16 cellular contexts compared by ENCODE assay signal in genomic region chr12:120447992-120448391, GRCh38. TPM values are rescaled to one million over a fixed set of nuclear protein-coding genes. Genes with fewer than 3 reads are reported as not detected.
A peak's percentile ranks its signal among the peaks of the same experiment; 100 is the strongest.
DNase-seq lines count a peak whose midpoint lies in the region; ATAC-seq and TF ChIP-seq lines count a peak whose summit lies in the region.
"Had no signal": no experiment of that assay in that cellular context is flagged by ENCODE, and none has a peak within 500 bp of the region (broad histone marks: within the 10 kb centered on the region; RNA-seq: fewer than 3 reads in every experiment).

No MANE protein-coding gene starts in this region.

- DNase-seq in CD4-positive, alpha-beta memory T cell: no peak
- no peak for DNase-seq in natural killer cell treated with Interleukin-12 subunit alpha and Interleukin-12 subunit beta and Interleukin-15 and Interleukin-18, amount 100 ng/mL, for 72 hours (ENCODE audit: low spot score)
- DNase-seq in prostate gland (ENCODE audit: low spot score): no peak
- DNase-seq in DMS114 treated with DMSO at 0.1 percent for 48 hours (lab: John Stamatoyannopoulos, UW; ENCODE audit: unreplicated experiment): no peak
- no peak for DNase-seq in NCI-H1694 treated with DMSO at 0.1 percent for 48 hours (lab: John Stamatoyannopoulos, UW)
- DNase-seq in effector CD8-positive, alpha-beta T cell (lab: John Stamatoyannopoulos, UW): no peak
- DNase-seq: activated CD4-positive, alpha-beta T cell treated with anti-CD3 and anti-CD28 coated beads, Interleukin-2, amount 50 U/mL, for 48 hours; heart left ventricle; left ventricle myocardium superior; NCI-H1694; NCI-H69; stimulated activated CD4-positive, alpha-beta T cell treated with anti-CD3 and anti-CD28 coated beads, Interleukin-2, amount 100 ng/mL, for 48 hours; stomach had no signal

- no peak overlapping the region for H3K4me3 ChIP-seq in CD4-positive, alpha-beta memory T cell (ENCODE audit: low read length in 2 of 2)
- H3K4me3 ChIP-seq in HEK293 (ENCODE audit: low read depth, low read length) (no peak overlapping the region), prostate gland (no peak overlapping the region)

- 93% methylated on average over 4 of the region's 4 CpGs for WGBS in prostate gland

- POLR2A ChIA-PET in CD4-positive, alpha-beta memory T cell (lab: Charles Lee; ENCODE audit: partially characterized antibody): interaction anchor here (1.2 to 2.1 kb wide), 3 partner anchors 8 to 156 kb away, joined by 3 to 8 read pairs (median 5); partner anchors contain the start of gene RNU4-2
- POLR2A ChIA-PET in HEK293 (lab: Yijun Ruan, JAX): interaction anchor here (0.7 to 2.5 kb wide), 2 partner anchors 12 to 1053 kb away, joined by 3 to 7 read pairs; no protein-coding TSS in a partner anchor

- CTCF ChIA-PET in CD4-positive, alpha-beta memory T cell (lab: Charles Lee; ENCODE audit: partially characterized antibody): interaction anchor here (1.8 to 19.4 kb wide), 2 partner anchors 11 to 21 kb away, joined by 5 to 187 read pairs; partner anchors contain the start of gene SRSF9
- CTCF ChIA-PET in HEK293 (lab: Yijun Ruan, JAX): interaction anchor here (0.6 to 0.9 kb wide), 2 partner anchors 18 to 655 kb away, joined by 4 to 6 read pairs; no protein-coding TSS in a partner anchor

- H3K4me1 Mint-ChIP-seq in CD4-positive, alpha-beta memory T cell: peaks cover 14 to 42% (median 22%) of the 10 kb centered on the region in 4 donors
- peaks cover 7% of the 10 kb centered on the region for H3K4me1 Mint-ChIP-seq in activated T-helper 17 cell treated with anti-CD3 and anti-CD28 coated beads, Interleukin-2, amount 50 U/mL, for 72 hours
- peaks cover 27 to 31% of the 10 kb centered on the region in 2 donors for H3K4me1 Mint-ChIP-seq in natural killer cell treated with Interleukin-12 subunit alpha and Interleukin-12 subunit beta and Interleukin-15 and Interleukin-18, amount 100 ng/mL, for 72 hours (ENCODE audit: low read depth in 2 of 2)

- peaks cover 15% of the 10 kb centered on the region for H3K36me3 ChIP-seq in CD4-positive, alpha-beta memory T cell (ENCODE audit: insufficient read depth, low read length)
- H3K36me3 ChIP-seq in HEK293 (ENCODE audit: control insufficient read depth in 2 of 2, insufficient read depth in 1 of 2, low read length in 2 of 2): peaks cover 57 to 61% of the 10 kb centered on the region in 2 experiments
- no peaks in the 10 kb centered on the region for H3K36me3 ChIP-seq in prostate gland

- no peaks in the 10 kb centered on the region for H3K9me3 ChIP-seq in CD4-positive, alpha-beta memory T cell (ENCODE audit: control insufficient read depth in 1 of 2, low read length in 2 of 2)
- H3K9me3 ChIP-seq in HEK293 (ENCODE audit: control insufficient read depth, insufficient read depth, low read depth, low read length): no peaks in the 10 kb centered on the region
- no peaks in the 10 kb centered on the region for H3K9me3 ChIP-seq in prostate gland
- H3K9me3 ChIP-seq: heart left ventricle, stomach had no signal

- TF ChIP-seq CTCF in HEK293 (tag by site-specific recombination; IDR thresholded peaks at IDR 0.05) (no peak), prostate gland (IDR thresholded peaks at IDR 0.05) (no peak)

- H3K27me3 ChIP-seq in CD4-positive, alpha-beta memory T cell (ENCODE audit: insufficient read depth, low read length): no peaks in the 10 kb centered on the region
- H3K27me3 ChIP-seq in prostate gland (replicated peaks; ENCODE audit: insufficient read depth): no peaks in the 10 kb centered on the region
- H3K27me3 ChIP-seq: heart left ventricle, stomach had no signal

- no peaks in the 10 kb centered on the region for H3K27me3 Mint-ChIP-seq in CD4-positive, alpha-beta memory T cell
- H3K27me3 Mint-ChIP-seq in activated T-helper 17 cell treated with anti-CD3 and anti-CD28 coated beads, Interleukin-2, amount 50 U/mL, for 72 hours: no peaks in the 10 kb centered on the region
- H3K27me3 Mint-ChIP-seq in natural killer cell treated with Interleukin-12 subunit alpha and Interleukin-12 subunit beta and Interleukin-15 and Interleukin-18, amount 100 ng/mL, for 72 hours: no peaks in the 10 kb centered on the region

- H3K27ac Mint-ChIP-seq in CD4-positive, alpha-beta memory T cell: peak overlapping the region; percentile 37 to 99 (median 64)
- peak overlapping the region; percentile 99 for H3K27ac Mint-ChIP-seq in activated T-helper 17 cell treated with anti-CD3 and anti-CD28 coated beads, Interleukin-2, amount 50 U/mL, for 72 hours
- H3K27ac Mint-ChIP-seq in natural killer cell treated with Interleukin-12 subunit alpha and Interleukin-12 subunit beta and Interleukin-15 and Interleukin-18, amount 100 ng/mL, for 72 hours: peak overlapping the region in 1 of 2 donors; percentile 95

- H3K4me3 Mint-ChIP-seq in CD4-positive, alpha-beta memory T cell: peak overlapping the region; percentile 46 to 99 (median 98)
- peak overlapping the region; percentile 99 for H3K4me3 Mint-ChIP-seq in activated T-helper 17 cell treated with anti-CD3 and anti-CD28 coated beads, Interleukin-2, amount 50 U/mL, for 72 hours
- peak overlapping the region; percentile 96 for H3K4me3 Mint-ChIP-seq in natural killer cell treated with Interleukin-12 subunit alpha and Interleukin-12 subunit beta and Interleukin-15 and Interleukin-18, amount 100 ng/mL, for 72 hours

- H3K36me3 Mint-ChIP-seq in CD4-positive, alpha-beta memory T cell: peaks cover 6 to 38% of the 10 kb centered on the region in 2 donors
- peaks cover 86% of the 10 kb centered on the region for H3K36me3 Mint-ChIP-seq in activated T-helper 17 cell treated with anti-CD3 and anti-CD28 coated beads, Interleukin-2, amount 50 U/mL, for 72 hours (ENCODE audit: low read depth)
- H3K36me3 Mint-ChIP-seq in natural killer cell treated with Interleukin-12 subunit alpha and Interleukin-12 subunit beta and Interleukin-15 and Interleukin-18, amount 100 ng/mL, for 72 hours: peaks cover 11% of the 10 kb centered on the region

- peaks cover 26% of the 10 kb centered on the region for H3K4me1 ChIP-seq in CD4-positive, alpha-beta memory T cell (ENCODE audit: insufficient read depth, low read length)
- H3K4me1 ChIP-seq in HEK293 (ENCODE audit: control insufficient read depth, insufficient read depth, low read length) (peaks cover 4% of the 10 kb centered on the region; the same call in 1 of the 2 replicates), prostate gland (replicated peaks) (peaks cover 6% of the 10 kb centered on the region)

- ATAC-seq in activated T-helper 17 cell treated with anti-CD3 and anti-CD28 coated beads, Interleukin-2, amount 50 U/mL, for 72 hours (replicated peaks): no peak
- no peak for ATAC-seq in natural killer cell treated with Interleukin-12 subunit alpha and Interleukin-12 subunit beta and Interleukin-15 and Interleukin-18, amount 100 ng/mL, for 72 hours
- ATAC-seq: heart left ventricle, left ventricle myocardium superior had no signal

- no peak overlapping the region for H3K27ac ChIP-seq in CD4-positive, alpha-beta memory T cell (ENCODE audit: low read depth, low read length)
- H3K27ac ChIP-seq in HEK293 (ENCODE audit: extremely low read depth, low read depth, low read length) (no peak overlapping the region), prostate gland (no peak overlapping the region)
- H3K27ac ChIP-seq: heart left ventricle, parathyroid adenoma had no signal

- intact Hi-C loops in CD4-positive, alpha-beta memory T cell (cut with micrococcal nuclease): loop anchor here (2.0 kb wide), 1 partner anchor 21 kb away; the partner anchor contains the start of gene SRSF9
- intact Hi-C loops in prostate gland (cut with DNase I): loop anchor here (10.0 kb wide), 1 partner anchor 197 kb away; the partner anchor contains the start of gene CABP1

- H3K9me3 Mint-ChIP-seq in CD4-positive, alpha-beta memory T cell: peaks cover 0 to 6% (median 0%) of the 10 kb centered on the region in 8 donors
- no peaks in the 10 kb centered on the region for H3K9me3 Mint-ChIP-seq in activated T-helper 17 cell treated with anti-CD3 and anti-CD28 coated beads, Interleukin-2, amount 50 U/mL, for 72 hours
- no peaks in the 10 kb centered on the region for H3K9me3 Mint-ChIP-seq in natural killer cell treated with Interleukin-12 subunit alpha and Interleukin-12 subunit beta and Interleukin-15 and Interleukin-18, amount 100 ng/mL, for 72 hours

- no peak for TF ChIP-seq POLR2A in prostate gland (IDR thresholded peaks at IDR 0.05)

RNA-seq across cellular contexts. Expression of gene GATC, which starts 1.7 kb away (rescaled TPM):
- 10 to 100 TPM; 30.2 to 31.9 TPM for total RNA-seq in CD4-positive, alpha-beta memory T cell
- polyA plus RNA-seq in CD4-positive, alpha-beta memory T cell: 10 to 100 TPM in 1 of 2 donors, 1 to 10 TPM in 1; 9.3 to 21.2 TPM
- total RNA-seq in activated T-helper 17 cell treated with anti-CD3 and anti-CD28 coated beads, Interleukin-2, amount 50 U/mL, for 72 hours: 10 to 100 TPM; 33.2 to 41.3 TPM
- total RNA-seq in natural killer cell treated with Interleukin-12 subunit alpha and Interleukin-12 subunit beta and Interleukin-15 and Interleukin-18, amount 100 ng/mL, for 72 hours: 10 to 100 TPM; 28.2 to 31.8 TPM
- 10 to 100 TPM; 19.3 to 30.1 TPM for total RNA-seq in prostate gland

RNA-seq across cellular contexts. Expression of gene TRIAP1, which starts 1.8 kb away (rescaled TPM):
- total RNA-seq in CD4-positive, alpha-beta memory T cell: 10 to 100 TPM; 17.3 to 22.8 TPM
- polyA plus RNA-seq in CD4-positive, alpha-beta memory T cell: 10 to 100 TPM; 46.2 to 65.0 TPM
- 10 to 100 TPM; 31.8 to 58.6 TPM for total RNA-seq in activated T-helper 17 cell treated with anti-CD3 and anti-CD28 coated beads, Interleukin-2, amount 50 U/mL, for 72 hours
- 10 to 100 TPM; 28.9 to 36.2 TPM for total RNA-seq in natural killer cell treated with Interleukin-12 subunit alpha and Interleukin-12 subunit beta and Interleukin-15 and Interleukin-18, amount 100 ng/mL, for 72 hours
- 10 to 100 TPM; 15.7 to 21.9 TPM for total RNA-seq in prostate gland

RNA-seq across cellular contexts. Expression of gene COX6A1, which starts 10.1 kb away (rescaled TPM):
- total RNA-seq in CD4-positive, alpha-beta memory T cell: 100 to 1,000 TPM; 144 to 158 TPM
- 1,000 to 10,000 TPM in 1 of 2 donors, 100 to 1,000 TPM in 1; 828 to 1,220 TPM for polyA plus RNA-seq in CD4-positive, alpha-beta memory T cell
- 100 to 1,000 TPM; 291 to 437 TPM for total RNA-seq in activated T-helper 17 cell treated with anti-CD3 and anti-CD28 coated beads, Interleukin-2, amount 50 U/mL, for 72 hours
- 100 to 1,000 TPM; 320 to 343 TPM for total RNA-seq in natural killer cell treated with Interleukin-12 subunit alpha and Interleukin-12 subunit beta and Interleukin-15 and Interleukin-18, amount 100 ng/mL, for 72 hours
- total RNA-seq in prostate gland: 100 to 1,000 TPM; 616 to 965 TPM

RNA-seq across cellular contexts. Expression of gene SRSF9, which starts 21.6 kb away (rescaled TPM):
- total RNA-seq in CD4-positive, alpha-beta memory T cell: 100 to 1,000 TPM; 139 to 143 TPM
- 100 to 1,000 TPM; 169 to 235 TPM for polyA plus RNA-seq in CD4-positive, alpha-beta memory T cell
- total RNA-seq in activated T-helper 17 cell treated with anti-CD3 and anti-CD28 coated beads, Interleukin-2, amount 50 U/mL, for 72 hours: 100 to 1,000 TPM; 138 to 246 TPM
- total RNA-seq in natural killer cell treated with Interleukin-12 subunit alpha and Interleukin-12 subunit beta and Interleukin-15 and Interleukin-18, amount 100 ng/mL, for 72 hours: 100 to 1,000 TPM; 246 to 331 TPM
- total RNA-seq in prostate gland: 100 to 1,000 TPM in 1 of 2 donors, 10 to 100 TPM in 1; 98.7 to 131 TPM

RNA-seq across cellular contexts. Expression of gene DYNLL1, which starts 47.9 kb away (rescaled TPM):
- 100 to 1,000 TPM in 1 of 2 experiments, 10 to 100 TPM in 1; 97.5 to 108 TPM for total RNA-seq in CD4-positive, alpha-beta memory T cell
- polyA plus RNA-seq in CD4-positive, alpha-beta memory T cell: 100 to 1,000 TPM; 348 to 351 TPM
- total RNA-seq in activated T-helper 17 cell treated with anti-CD3 and anti-CD28 coated beads, Interleukin-2, amount 50 U/mL, for 72 hours: 100 to 1,000 TPM in 1 of 2 donors, 10 to 100 TPM in 1; 69.2 to 197 TPM
- 100 to 1,000 TPM; 207 to 267 TPM for total RNA-seq in natural killer cell treated with Interleukin-12 subunit alpha and Interleukin-12 subunit beta and Interleukin-15 and Interleukin-18, amount 100 ng/mL, for 72 hours
- total RNA-seq in prostate gland: 100 to 1,000 TPM; 166 to 303 TPM
